In genomic region chr9:19102631-19103345, GRCh38 we compare ENCODE assay signal across 1 cellular context.
A peak's percentile ranks its signal among the peaks of the same experiment; 100 is the strongest.
TF ChIP-seq lines count a peak whose summit lies in the region.

TSS of gene HAUS6 (minus strand) at chr9:19102904. CDS start at chr9:19102651, 253 bp downstream.

TF ChIP-seq in HepG2, 621 proteins besides CTCF, POLR2A, EP300 and RAD21 (continued from another document and continues in another):
- peak; percentile 24; the same call in 1 of the 2 replicates for TF ChIP-seq NFAT5 (CRISPR knock-in tag; IDR thresholded peaks at IDR 0.05)
- peak; percentile 87 for TF ChIP-seq SALL1 (CRISPR knock-in tag; IDR thresholded peaks at IDR 0.05)
- TF ChIP-seq HMG20B (CRISPR knock-in tag; conservative IDR thresholded peaks at IDR 0.05): no peak
- no peak for TF ChIP-seq FOXP1 (IDR thresholded peaks at IDR 0.05)
- no peak for TF ChIP-seq FOXP1 (CRISPR knock-in tag; IDR thresholded peaks at IDR 0.05)
- TF ChIP-seq ZNF101 (CRISPR knock-in tag; IDR thresholded peaks at IDR 0.05; ENCODE audit: borderline replicate concordance, low read depth): no peak
- TF ChIP-seq ZNF138 (CRISPR knock-in tag; IDR thresholded peaks at IDR 0.05; ENCODE audit: low read depth): no peak
- TF ChIP-seq GRHL1 (CRISPR knock-in tag; conservative IDR thresholded peaks at IDR 0.05): no peak
- TF ChIP-seq BCL3 (CRISPR knock-in tag; IDR thresholded peaks at IDR 0.05): peak; percentile 71; the same call in 1 of the 2 replicates
- TF ChIP-seq ZSCAN29 (CRISPR knock-in tag; conservative IDR thresholded peaks at IDR 0.05): no peak
- TF ChIP-seq SNRNP70 (IDR thresholded peaks at IDR 0.05; ENCODE audit: low read depth, low read length): no peak
- peak; percentile 72; the same call in 1 of the 2 replicates for TF ChIP-seq DMAP1 (CRISPR knock-in tag; IDR thresholded peaks at IDR 0.05)
- no peak for TF ChIP-seq CERS6 (CRISPR knock-in tag; IDR thresholded peaks at IDR 0.05)
- 0 out of 2 replicates have a peak, but pooled peaks have one; percentile 48 for TF ChIP-seq ZNF256 (CRISPR knock-in tag; conservative IDR thresholded peaks at IDR 0.05)
- TF ChIP-seq CREM (IDR thresholded peaks at IDR 0.05): peak; percentile 80
- TF ChIP-seq CREM (CRISPR knock-in tag; IDR thresholded peaks at IDR 0.05): no peak
- no peak for TF ChIP-seq CHD2 (IDR thresholded peaks at IDR 0.05; ENCODE audit: low read depth, low read length)
- TF ChIP-seq ZNF329 (CRISPR knock-in tag; IDR thresholded peaks at IDR 0.05; ENCODE audit: low read depth): no peak
- TF ChIP-seq TIGD3 (CRISPR knock-in tag; IDR thresholded peaks at IDR 0.05; ENCODE audit: borderline replicate concordance): 0 out of 2 replicates have a peak, but pooled peaks have one; percentile 70
- 0 out of 2 replicates have a peak, but pooled peaks have one; percentile 13 for TF ChIP-seq SIX4 (CRISPR knock-in tag; IDR thresholded peaks at IDR 0.05)
- TF ChIP-seq ZBTB34 (CRISPR knock-in tag; IDR thresholded peaks at IDR 0.05): no peak
- TF ChIP-seq STAT5B (CRISPR knock-in tag; IDR thresholded peaks at IDR 0.05): no peak
- TF ChIP-seq ZSCAN21 (CRISPR knock-in tag; IDR thresholded peaks at IDR 0.05; ENCODE audit: borderline replicate concordance): 0 out of 2 replicates have a peak, but pooled peaks have one; percentile 54
- TF ChIP-seq ZNF496 (CRISPR knock-in tag; IDR thresholded peaks at IDR 0.05; ENCODE audit: insufficient replicate concordance): no peak
- peak; percentile 68; the same call in 1 of the 2 replicates for TF ChIP-seq KDM5A (IDR thresholded peaks at IDR 0.05; ENCODE audit: borderline replicate concordance, low read length)
- TF ChIP-seq IRF9 (CRISPR knock-in tag; IDR thresholded peaks at IDR 0.05; ENCODE audit: borderline replicate concordance): peak; percentile 50; the same call in 1 of the 2 replicates
- peak; percentile 64 for TF ChIP-seq HNF1B (CRISPR knock-in tag; IDR thresholded peaks at IDR 0.05)
- TF ChIP-seq E2F1 (CRISPR knock-in tag; IDR thresholded peaks at IDR 0.05): peak; percentile 73; the same call in 1 of the 2 replicates
- peak; percentile 57; the same call in 1 of the 2 replicates for TF ChIP-seq GFI1 (CRISPR knock-in tag; IDR thresholded peaks at IDR 0.05; ENCODE audit: borderline replicate concordance)
- TF ChIP-seq PTBP1 (IDR thresholded peaks at IDR 0.05; ENCODE audit: low read depth, low read length, poor library complexity, severe bottlenecking): no peak
- 0 out of 2 replicates have a peak, but pooled peaks have one; percentile 39 for TF ChIP-seq RNF2 (conservative IDR thresholded peaks at IDR 0.05; ENCODE audit: low read depth)
- TF ChIP-seq ATF5 (CRISPR knock-in tag; IDR thresholded peaks at IDR 0.05; ENCODE audit: low read depth): no peak
- peak; percentile 49; the same call in 1 of the 2 replicates for TF ChIP-seq ZSCAN31 (CRISPR knock-in tag; IDR thresholded peaks at IDR 0.05; ENCODE audit: low read depth)
- no peak for TF ChIP-seq RFX3 (CRISPR knock-in tag; IDR thresholded peaks at IDR 0.05)
- TF ChIP-seq KLF16 (CRISPR knock-in tag; IDR thresholded peaks at IDR 0.05): 0 out of 4 replicates have a peak, but pooled peaks of 1 of the 2 experiments have one; percentile 38
- TF ChIP-seq ZNF24 (IDR thresholded peaks at IDR 0.05): no peak
- no peak for TF ChIP-seq FOXO4 (CRISPR knock-in tag; conservative IDR thresholded peaks at IDR 0.05)
- no peak for TF ChIP-seq ZSCAN5A (CRISPR knock-in tag; IDR thresholded peaks at IDR 0.05; ENCODE audit: borderline replicate concordance)
- TF ChIP-seq ZNF274 (CRISPR knock-in tag; IDR thresholded peaks at IDR 0.05): peak; percentile 59; the same call in 1 of the 2 replicates
- TF ChIP-seq TGIF2 (CRISPR knock-in tag; IDR thresholded peaks at IDR 0.05): peak; percentile 53; the same call in 1 of the 2 replicates
